In the genomic region with DNA sequence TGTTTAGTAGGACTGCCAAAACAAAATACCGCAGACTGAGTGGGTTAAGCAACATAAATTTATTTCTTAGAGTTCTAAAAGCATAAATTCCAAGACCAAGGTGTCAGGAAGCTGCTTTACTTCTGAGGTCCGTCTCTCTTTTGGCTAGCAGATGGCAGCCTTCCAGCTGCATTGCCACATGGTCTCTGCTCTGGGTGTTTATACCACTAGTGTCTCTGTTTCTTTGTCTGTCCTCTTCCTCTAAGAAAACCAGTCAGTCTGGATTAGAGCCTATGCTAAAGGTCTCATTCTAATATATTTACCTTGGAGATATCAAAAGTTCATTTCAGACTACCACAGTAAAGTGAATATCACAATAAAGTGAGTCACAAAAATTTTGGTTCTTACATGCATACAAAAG, we compare ENCODE assay signal across 28 cellular contexts.
A peak's percentile ranks its signal among the peaks of the same experiment; 100 is the strongest.
DNase-seq lines count a peak whose midpoint lies in the region; TF ChIP-seq lines count a peak whose summit lies in the region.
"Had no signal": no experiment of that assay in that cellular context is flagged by ENCODE, and none has a peak within 500 bp of the region (broad histone marks: within the 10 kb centered on the region; RNA-seq: fewer than 3 reads in every experiment).

No MANE protein-coding gene starts in this region.

- no peak overlapping the region for H2BK5ac ChIP-seq in neuronal stem cell (ENCODE audit: low read length)

- H3K4me1 ChIP-seq in smooth muscle cell (ENCODE audit: low read depth), result no peaks in the 10 kb centered on the region
- no peaks in the 10 kb centered on the region for H3K4me1 ChIP-seq in neuronal stem cell (ENCODE audit: control insufficient read depth in 2 of 2, insufficient read depth in 1 of 2, low read depth in 1 of 2, low read length in 2 of 2)
- H3K4me1 ChIP-seq: adrenal gland, lower lobe of right lung, SJSA1, stomach had no signal

- TF ChIP-seq CTCF in smooth muscle cell (IDR thresholded peaks at IDR 0.05; ENCODE audit: borderline replicate concordance, insufficient read depth, poor library complexity, severe bottlenecking), result no peak

- no peaks in the 10 kb centered on the region for H3K79me1 ChIP-seq in neuronal stem cell (ENCODE audit: low read depth, low read length)

- no peaks in the 10 kb centered on the region for H3K79me2 ChIP-seq in smooth muscle cell (ENCODE audit: low read depth)

- no peak overlapping the region for H2BK12ac ChIP-seq in neuronal stem cell (ENCODE audit: low read length)

- H3K4me3 ChIP-seq in smooth muscle cell (no peak overlapping the region), neuronal stem cell (ENCODE audit: low read length in 2 of 2) (no peak overlapping the region)
- H3K4me3 ChIP-seq: adrenal gland, dorsolateral prefrontal cortex, GM12878, lower lobe of right lung, SJSA1, stomach had no signal

- H4K8ac ChIP-seq in neuronal stem cell (ENCODE audit: low read depth, low read length), result no peak overlapping the region

- H3K18ac ChIP-seq in neuronal stem cell (ENCODE audit: low read length), result no peak overlapping the region

- no peak overlapping the region for H3K23ac ChIP-seq in neuronal stem cell (ENCODE audit: low read depth, low read length, poor library complexity)

- no peaks in the 10 kb centered on the region for H3K36me3 ChIP-seq in smooth muscle cell (ENCODE audit: low read depth)
- H3K36me3 ChIP-seq in neuronal stem cell (replicated peaks in 1 of 2; ENCODE audit: control insufficient read depth in 2 of 2, insufficient read depth in 2 of 2, low read length in 2 of 2), result no peaks in the 10 kb centered on the region
- H3K36me3 ChIP-seq: adrenal gland, lower lobe of right lung, SJSA1, stomach had no signal

- H3F3A ChIP-seq in smooth muscle cell (ENCODE audit: low read depth), result no peaks in the 10 kb centered on the region

- H3K4me2 ChIP-seq in smooth muscle cell (no peak overlapping the region), neuronal stem cell (ENCODE audit: insufficient read depth, low read length, poor library complexity, severe bottlenecking) (no peak overlapping the region)

- H3K9ac ChIP-seq in smooth muscle cell (ENCODE audit: low read depth), result no peak overlapping the region
- no peak overlapping the region for H3K9ac ChIP-seq in neuronal stem cell (ENCODE audit: low read depth, low read length, poor library complexity)

- WGBS in smooth muscle cell (ENCODE audit: low lambda C conversion rate), result 58% methylated on average over 2 of the region's 2 CpGs
- no CpG with 5 or more reads among the region's 2 CpGs for WGBS in neuronal stem cell (ENCODE audit: extremely low coverage in 2 of 2, insufficient read length in 2 of 2, insufficient replicate concordance in 1 of 2), 2 donors

- H3K14ac ChIP-seq in neuronal stem cell (ENCODE audit: low read length), result no peak overlapping the region

- H2AFZ ChIP-seq in smooth muscle cell (ENCODE audit: low read depth) (peak overlapping the region; percentile 82), neuronal stem cell (ENCODE audit: low read length) (no peak overlapping the region)

- no peaks in the 10 kb centered on the region for H4K20me1 ChIP-seq in smooth muscle cell (ENCODE audit: low read depth)

- no peak overlapping the region for H3K4ac ChIP-seq in neuronal stem cell (ENCODE audit: low read length)

- H3K27ac ChIP-seq in smooth muscle cell (ENCODE audit: low read depth) (no peak overlapping the region), neuronal stem cell (replicated peaks; ENCODE audit: low read length) (no peak overlapping the region)
- H3K27ac ChIP-seq: adrenal gland, dorsolateral prefrontal cortex, lower lobe of right lung, SJSA1, stomach had no signal

- no peak overlapping the region for H2BK120ac ChIP-seq in neuronal stem cell (ENCODE audit: low read depth, low read length)

- H3K27me3 ChIP-seq in smooth muscle cell (ENCODE audit: low read depth) (peaks cover 3% of the 10 kb centered on the region), neuronal stem cell (ENCODE audit: control insufficient read depth in 3 of 3, insufficient read depth in 3 of 3, low read depth in 1 of 3, low read length in 3 of 3) (no peaks in the 10 kb centered on the region)
- H3K27me3 ChIP-seq: adrenal gland, SJSA1, stomach had no signal

- H2BK15ac ChIP-seq in neuronal stem cell (ENCODE audit: low read length), result no peak overlapping the region

- H2AK5ac ChIP-seq in neuronal stem cell (ENCODE audit: low read depth, low read length), result no peak overlapping the region

- H3K9me3 ChIP-seq in smooth muscle cell (replicated peaks; ENCODE audit: low read depth) (no peaks in the 10 kb centered on the region), neuronal stem cell (replicated peaks in 1 of 2; ENCODE audit: control insufficient read depth in 2 of 2, insufficient read depth in 1 of 2, low read depth in 1 of 2, low read length in 2 of 2) (no peaks in the 10 kb centered on the region)
- H3K9me3 ChIP-seq: lower lobe of right lung, SJSA1 had no signal

- H4K91ac ChIP-seq in neuronal stem cell (ENCODE audit: low read depth, low read length, poor library complexity), result no peak overlapping the region

- peak; percentile 8 for DNase-seq in NCI-H345 (lab: John Stamatoyannopoulos, UW)
- no peak for DNase-seq in NCI-H345 treated with DMSO at 0.1 percent for 48 hours (lab: John Stamatoyannopoulos, UW; ENCODE audit: unreplicated experiment)
- DNase-seq in KG1 (lab: John Stamatoyannopoulos, UW), result peak; percentile 7
- DNase-seq in astrocyte of the hippocampus (ENCODE audit: low read depth, low spot score), result peak; percentile 24
- no peak for DNase-seq in smooth muscle cell (lab: John Stamatoyannopoulos, UW; ENCODE audit: unreplicated experiment)
- DNase-seq in NAMALWA (ENCODE audit: low spot score), result no peak
- DNase-seq in neuronal stem cell (ENCODE audit: low spot score), result no peak
- no peak for DNase-seq in GM19240 (ENCODE audit: insufficient read length, low spot score)
- DNase-seq: activated CD4-positive, alpha-beta T cell treated with anti-CD3 and anti-CD28 coated beads, Interleukin-2, amount 50 U/mL, for 48 hours; activated gamma-delta T cell; C1 segment of cervical spinal cord; DMS 273 treated with DMSO at 0.1 percent for 48 hours; dorsolateral prefrontal cortex; foreskin melanocyte; GF-D8; GOT3; KBM-7; kidney; lower lobe of right lung; NCI-H1092; NCI-H2081 treated with DMSO at 0.1 percent for 48 hours; NCI-H774; occipital lobe; retina; stomach had no signal

Comparison
In these comparisons a context has a peak if more than half of its experiments do, and no peak if none do; other contexts are left out.
1. DNase-seq: peak in NCI-H345 (single experiment), KG1 (single experiment) and astrocyte of the hippocampus (single experiment); none in NCI-H345 treated with DMSO at 0.1 percent for 48 hours (single experiment), smooth muscle cell (single experiment), NAMALWA (single experiment), neuronal stem cell (single experiment) and GM19240 (single experiment).